10 cellular contexts compared by ENCODE assay signal in the genomic region with DNA sequence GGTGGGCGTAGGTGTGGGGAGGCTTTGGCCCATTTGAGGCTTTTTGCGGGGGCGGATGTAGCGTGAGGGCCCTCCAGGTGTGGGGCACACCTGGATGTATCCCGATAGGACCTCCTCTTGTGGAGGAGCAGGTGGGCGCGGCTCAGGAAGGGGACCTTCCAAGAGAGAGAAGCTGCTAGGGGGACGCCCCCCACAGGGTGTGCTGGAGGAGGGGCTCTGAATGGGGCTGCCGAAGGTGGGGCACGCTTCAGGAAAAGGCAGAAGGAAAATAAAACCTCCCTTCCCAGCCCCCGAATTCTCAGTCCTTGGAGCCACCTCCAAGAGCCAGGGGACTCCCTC. TPM values are rescaled to one million over a fixed set of nuclear protein-coding genes. Genes with fewer than 3 reads are reported as not detected.
DNase-seq lines count a peak whose midpoint lies in the region; ATAC-seq and TF ChIP-seq lines count a peak whose summit lies in the region.
"Had no signal": no experiment of that assay in that cellular context is flagged by ENCODE, and none has a peak within 500 bp of the region (broad histone marks: within the 10 kb centered on the region; RNA-seq: fewer than 3 reads in every experiment).

No MANE protein-coding gene starts in this region.

- TF ChIP-seq CTCF in WTC11 (IDR thresholded peaks at IDR 0.05) (no peak), foreskin fibroblast (IDR thresholded peaks at IDR 0.05; ENCODE audit: low read depth, low read length) (no peak)

- ATAC-seq in WTC11, result no peak

- POLR2A ChIA-PET in WTC11 (lab: Charles Lee), result interaction anchor here (0.6 kb wide), 1 partner anchor 572 kb away, joined by 6 read pairs; no protein-coding TSS in a partner anchor

- peak; percentile 20 for DNase-seq in NCI-H146 (lab: John Stamatoyannopoulos, UW)
- DNase-seq in NCI-H146 treated with DMSO at 0.1 percent for 48 hours (lab: John Stamatoyannopoulos, UW; ENCODE audit: unreplicated experiment), result no peak
- no peak for DNase-seq in WTC11 (ENCODE audit: low spot score)
- DNase-seq in iPS-NIHi11 (ENCODE audit: low spot score), result peak; percentile 21
- no peak for DNase-seq in foreskin fibroblast
- DNase-seq in NCI-H2171 (lab: John Stamatoyannopoulos, UW), result no peak
- DNase-seq in cortex of kidney (lab: John Stamatoyannopoulos, UW), result no peak

- CTCF ChIA-PET in WTC11 (lab: Charles Lee), result interaction anchor here (0.6 to 1.8 kb wide), 9 partner anchors 11 to 208 kb away, joined by 3 to 10 read pairs (median 5); no protein-coding TSS in a partner anchor

- H3K27me3 Mint-ChIP-seq in WTC11 (ENCODE audit: low read depth), result no peaks in the 10 kb centered on the region; the same call in 1 of the 2 replicates

- peak overlapping the region; percentile 77 for H3K4me3 Mint-ChIP-seq in WTC11

- no peaks in the 10 kb centered on the region for H3K36me3 Mint-ChIP-seq in WTC11

- H3K4me3 ChIP-seq in skin epidermis (peak overlapping the region; percentile 25 to 48 (median 39)), foreskin fibroblast (ENCODE audit: low read depth in 1 of 2, low read length in 2 of 2) (no peak overlapping the region)

- H3K9me3 Mint-ChIP-seq in WTC11, result no peaks in the 10 kb centered on the region

- H3K4me1 Mint-ChIP-seq in WTC11, result peaks cover 15% of the 10 kb centered on the region

- H3K27ac ChIP-seq in skin epidermis, result peak overlapping the region in 6 of 21 experiments; percentile 25 to 77 (median 56)

- H3K27ac Mint-ChIP-seq in WTC11, result no peak overlapping the region

TF ChIP-seq in WTC11, 78 proteins besides CTCF, POLR2A, EP300 and RAD21 (continues in another document):
- TF ChIP-seq, protein P1, sequence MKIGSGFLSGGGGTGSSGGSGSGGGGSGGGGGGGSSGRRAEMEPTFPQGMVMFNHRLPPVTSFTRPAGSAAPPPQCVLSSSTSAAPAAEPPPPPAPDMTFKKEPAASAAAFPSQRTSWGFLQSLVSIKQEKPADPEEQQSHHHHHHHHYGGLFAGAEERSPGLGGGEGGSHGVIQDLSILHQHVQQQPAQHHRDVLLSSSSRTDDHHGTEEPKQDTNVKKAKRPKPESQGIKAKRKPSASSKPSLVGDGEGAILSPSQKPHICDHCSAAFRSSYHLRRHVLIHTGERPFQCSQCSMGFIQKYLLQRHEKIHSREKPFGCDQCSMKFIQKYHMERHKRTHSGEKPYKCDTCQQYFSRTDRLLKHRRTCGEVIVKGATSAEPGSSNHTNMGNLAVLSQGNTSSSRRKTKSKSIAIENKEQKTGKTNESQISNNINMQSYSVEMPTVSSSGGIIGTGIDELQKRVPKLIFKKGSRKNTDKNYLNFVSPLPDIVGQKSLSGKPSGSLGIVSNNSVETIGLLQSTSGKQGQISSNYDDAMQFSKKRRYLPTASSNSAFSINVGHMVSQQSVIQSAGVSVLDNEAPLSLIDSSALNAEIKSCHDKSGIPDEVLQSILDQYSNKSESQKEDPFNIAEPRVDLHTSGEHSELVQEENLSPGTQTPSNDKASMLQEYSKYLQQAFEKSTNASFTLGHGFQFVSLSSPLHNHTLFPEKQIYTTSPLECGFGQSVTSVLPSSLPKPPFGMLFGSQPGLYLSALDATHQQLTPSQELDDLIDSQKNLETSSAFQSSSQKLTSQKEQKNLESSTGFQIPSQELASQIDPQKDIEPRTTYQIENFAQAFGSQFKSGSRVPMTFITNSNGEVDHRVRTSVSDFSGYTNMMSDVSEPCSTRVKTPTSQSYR (CRISPR knock-in tag; IDR thresholded peaks at IDR 0.05), result no peak
- TF ChIP-seq, protein P2, sequence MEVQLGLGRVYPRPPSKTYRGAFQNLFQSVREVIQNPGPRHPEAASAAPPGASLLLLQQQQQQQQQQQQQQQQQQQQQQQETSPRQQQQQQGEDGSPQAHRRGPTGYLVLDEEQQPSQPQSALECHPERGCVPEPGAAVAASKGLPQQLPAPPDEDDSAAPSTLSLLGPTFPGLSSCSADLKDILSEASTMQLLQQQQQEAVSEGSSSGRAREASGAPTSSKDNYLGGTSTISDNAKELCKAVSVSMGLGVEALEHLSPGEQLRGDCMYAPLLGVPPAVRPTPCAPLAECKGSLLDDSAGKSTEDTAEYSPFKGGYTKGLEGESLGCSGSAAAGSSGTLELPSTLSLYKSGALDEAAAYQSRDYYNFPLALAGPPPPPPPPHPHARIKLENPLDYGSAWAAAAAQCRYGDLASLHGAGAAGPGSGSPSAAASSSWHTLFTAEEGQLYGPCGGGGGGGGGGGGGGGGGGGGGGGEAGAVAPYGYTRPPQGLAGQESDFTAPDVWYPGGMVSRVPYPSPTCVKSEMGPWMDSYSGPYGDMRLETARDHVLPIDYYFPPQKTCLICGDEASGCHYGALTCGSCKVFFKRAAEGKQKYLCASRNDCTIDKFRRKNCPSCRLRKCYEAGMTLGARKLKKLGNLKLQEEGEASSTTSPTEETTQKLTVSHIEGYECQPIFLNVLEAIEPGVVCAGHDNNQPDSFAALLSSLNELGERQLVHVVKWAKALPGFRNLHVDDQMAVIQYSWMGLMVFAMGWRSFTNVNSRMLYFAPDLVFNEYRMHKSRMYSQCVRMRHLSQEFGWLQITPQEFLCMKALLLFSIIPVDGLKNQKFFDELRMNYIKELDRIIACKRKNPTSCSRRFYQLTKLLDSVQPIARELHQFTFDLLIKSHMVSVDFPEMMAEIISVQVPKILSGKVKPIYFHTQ (CRISPR knock-in tag; IDR thresholded peaks at IDR 0.05), result no peak
- TF ChIP-seq ELF4 (CRISPR knock-in tag; IDR thresholded peaks at IDR 0.05; ENCODE audit: low read depth) (no peak), MYBL2 (CRISPR knock-in tag; IDR thresholded peaks at IDR 0.05) (no peak), PREB (CRISPR knock-in tag; IDR thresholded peaks at IDR 0.05; ENCODE audit: borderline replicate concordance) (no peak), GABPB1 (CRISPR knock-in tag; IDR thresholded peaks at IDR 0.05) (no peak), ATF2 (CRISPR knock-in tag; IDR thresholded peaks at IDR 0.05; ENCODE audit: borderline replicate concordance, low read depth) (no peak), STAT6 (CRISPR knock-in tag; conservative IDR thresholded peaks at IDR 0.05; ENCODE audit: low read depth) (no peak), ETV6 (CRISPR knock-in tag; IDR thresholded peaks at IDR 0.05) (no peak), NR1H2 (CRISPR knock-in tag; IDR thresholded peaks at IDR 0.05) (no peak), ZNF138 (CRISPR knock-in tag; conservative IDR thresholded peaks at IDR 0.05) (no peak), ERG (CRISPR knock-in tag; IDR thresholded peaks at IDR 0.05) (no peak), JUN (CRISPR knock-in tag; IDR thresholded peaks at IDR 0.05) (no peak), ZNF317 (CRISPR knock-in tag; IDR thresholded peaks at IDR 0.05; ENCODE audit: borderline replicate concordance, low read depth) (no peak)
- TF ChIP-seq, protein P3, sequence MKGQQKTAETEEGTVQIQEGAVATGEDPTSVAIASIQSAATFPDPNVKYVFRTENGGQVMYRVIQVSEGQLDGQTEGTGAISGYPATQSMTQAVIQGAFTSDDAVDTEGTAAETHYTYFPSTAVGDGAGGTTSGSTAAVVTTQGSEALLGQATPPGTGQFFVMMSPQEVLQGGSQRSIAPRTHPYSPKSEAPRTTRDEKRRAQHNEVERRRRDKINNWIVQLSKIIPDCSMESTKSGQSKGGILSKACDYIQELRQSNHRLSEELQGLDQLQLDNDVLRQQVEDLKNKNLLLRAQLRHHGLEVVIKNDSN (CRISPR knock-in tag; IDR thresholded peaks at IDR 0.05), result no peak

RNA-seq across cellular contexts. Expression of gene SGSM1, which starts 0.6 kb away (rescaled TPM):
- 4.1 to 6.5 TPM (median 6.5 TPM) in 3 replicates for total RNA-seq in WTC11 (2021)
- total RNA-seq: fibroblast of lung had no signal

RNA-seq across cellular contexts. Expression of gene PIWIL3, which starts 32.1 kb away (rescaled TPM):
- total RNA-seq in WTC11 (2021), result 0.18 to 0.55 TPM (median 0.32 TPM) in 3 replicates
- total RNA-seq: fibroblast of lung, NCI-H460 had no signal

Comparison
In these comparisons a context has a peak if more than half of its experiments do, and no peak if none do; other contexts are left out.
1. DNase-seq: peak in NCI-H146 (single experiment) and iPS-NIHi11 (single experiment); none in NCI-H146 treated with DMSO at 0.1 percent for 48 hours (single experiment), WTC11 (single experiment), foreskin fibroblast (0 of 2), NCI-H2171 (single experiment) and cortex of kidney (single experiment).
2. H3K4me3 ChIP-seq: peak in skin epidermis (7 of 7); none in foreskin fibroblast (0 of 2).